In the genomic region with DNA sequence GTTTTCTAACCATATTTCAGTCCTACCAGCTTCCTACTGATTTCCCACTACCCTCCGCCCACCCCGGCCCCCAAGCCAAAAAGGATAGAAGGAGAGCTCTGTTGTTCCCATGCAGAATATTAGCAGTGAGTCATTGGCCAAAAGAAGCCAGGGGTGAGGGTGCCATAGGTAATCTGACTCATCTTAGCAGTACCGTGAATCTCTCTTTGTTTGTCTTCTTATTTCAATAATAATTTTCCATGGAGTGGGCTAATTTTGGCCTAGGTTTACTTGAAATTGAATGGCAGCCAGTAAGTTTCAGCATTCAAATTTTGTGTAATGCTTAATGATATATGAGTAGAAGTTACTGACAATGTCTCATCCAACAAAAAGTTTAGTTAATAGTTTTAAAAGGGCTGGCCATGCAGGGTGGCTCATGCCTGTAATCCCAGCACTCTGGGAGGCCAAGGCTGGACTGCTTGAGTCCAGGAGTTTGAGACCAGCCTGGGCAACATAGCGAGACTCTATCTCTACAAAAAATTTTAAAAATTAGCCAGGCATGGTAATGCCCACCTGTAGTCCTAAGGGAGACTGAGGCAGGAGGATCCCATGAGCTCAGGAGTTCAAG, we compare ENCODE assay signal across 13 cellular contexts.
DNase-seq lines count a peak whose midpoint lies in the region; ATAC-seq, FAIRE-seq and TF ChIP-seq lines count a peak whose summit lies in the region.
"Had no signal": no experiment of that assay in that cellular context is flagged by ENCODE, and none has a peak within 500 bp of the region (broad histone marks: within the 10 kb centered on the region; RNA-seq: fewer than 3 reads in every experiment).

No MANE protein-coding gene starts in this region.

- peaks cover 33% of the 10 kb centered on the region for H3K4me1 Mint-ChIP-seq in MCF 10A (ENCODE audit: insufficient read depth, unreplicated experiment)
- H3K4me1 Mint-ChIP-seq in Calu3 (ENCODE audit: low read depth, unreplicated experiment): peaks cover 8% of the 10 kb centered on the region

- H3K4me1 ChIP-seq in ACC112 (ENCODE audit: control insufficient read depth, insufficient read depth, low read length, unreplicated experiment): peaks cover 70% of the 10 kb centered on the region
- peaks cover 4 to 88% of the 10 kb centered on the region in 2 donors for H3K4me1 ChIP-seq in left lung

- H3K9me3 Mint-ChIP-seq in MCF 10A (ENCODE audit: unreplicated experiment): no peaks in the 10 kb centered on the region
- no peaks in the 10 kb centered on the region for H3K9me3 Mint-ChIP-seq in Calu3 (ENCODE audit: low read depth, unreplicated experiment)

- DNase-seq in MG63 (peak; percentile 78), MCF 10A (ENCODE audit: unreplicated experiment) (peak; percentile 96), left lung (no peak), GM12892 (ENCODE audit: insufficient read length) (no peak), Calu3 (no peak)
- DNase-seq: activated T-cell treated with anti-CD3 and anti-CD28 coated beads, Interleukin-2, amount 50 U/mL, for 1 hour; AML-193; MV-4-11; stimulated activated CD4-positive, alpha-beta T cell treated with anti-CD3 and anti-CD28 coated beads, Interleukin-15, amount 100 ng/mL, for 24 hours had no signal

- peaks cover 97% of the 10 kb centered on the region for H3K79me2 ChIP-seq in ACC112 (ENCODE audit: control insufficient read depth, insufficient read depth, low read length, unreplicated experiment)

- no peak overlapping the region for H2AFZ ChIP-seq in ACC112 (ENCODE audit: low read length, unreplicated experiment)

- CTCF ChIA-PET in MCF 10A (lab: Yijun Ruan, JAX) (interaction anchor here (0.7 to 1.0 kb wide), 3 partner anchors 16 to 227 kb away, joined by 3 read pairs; no protein-coding TSS in a partner anchor), Calu3 (lab: Charles Lee) (no interaction called here)

- BruUV-seq in MCF 10A (replicated peaks; lab: Mats Ljungman, UMichigan) (no TSS peak), Calu3 (replicated peaks; lab: Mats Ljungman, UMichigan) (no TSS peak)

- H3K36me3 Mint-ChIP-seq in MCF 10A (ENCODE audit: insufficient read depth, unreplicated experiment) (peaks cover 38% of the 10 kb centered on the region), Calu3 (ENCODE audit: insufficient read depth, unreplicated experiment) (no peaks in the 10 kb centered on the region)

- H3K9me3 ChIP-seq in MG63 (no peaks in the 10 kb centered on the region), left lung (no peaks in the 10 kb centered on the region)

- POLR2A ChIA-PET in MCF 10A (lab: Yijun Ruan, JAX): interaction anchor here (0.7 to 1.6 kb wide), 8 partner anchors 9 to 86 kb away, joined by 3 to 6 read pairs (median 4); no protein-coding TSS in a partner anchor

- H3K27me3 ChIP-seq in ACC112 (ENCODE audit: insufficient read depth, low read length) (no peaks in the 10 kb centered on the region), MG63 (no peaks in the 10 kb centered on the region), left lung (no peaks in the 10 kb centered on the region)

- ATAC-seq in left lung: peak; percentile 42
- ATAC-seq in HG03520 (IDR thresholded peaks at IDR 0.05; ENCODE audit: unreplicated experiment): no peak
- no peak for ATAC-seq in GM18520 (IDR thresholded peaks at IDR 0.05; ENCODE audit: unreplicated experiment)

- H3K4me3 ChIP-seq in ACC112 (ENCODE audit: low read depth, low read length): no peak overlapping the region
- no peak overlapping the region for H3K4me3 ChIP-seq in MG63
- no peak overlapping the region for H3K4me3 ChIP-seq in left lung

- TF ChIP-seq CTCF in MCF 10A (IDR thresholded peaks at IDR 0.05; ENCODE audit: unreplicated experiment) (no peak), left lung (IDR thresholded peaks at IDR 0.05) (no peak), Calu3 (IDR thresholded peaks at IDR 0.05; ENCODE audit: unreplicated experiment) (no peak)

- FAIRE-seq in GM12892 (lab: Jason Lieb, UNC): no peak
- FAIRE-seq: G401.6 had no signal

- H3K27me3 Mint-ChIP-seq in MCF 10A (ENCODE audit: insufficient read depth, unreplicated experiment) (no peaks in the 10 kb centered on the region), Calu3 (ENCODE audit: unreplicated experiment) (no peaks in the 10 kb centered on the region)

- H3K4me3 Mint-ChIP-seq in MCF 10A (ENCODE audit: unreplicated experiment): no peak overlapping the region
- no peak overlapping the region for H3K4me3 Mint-ChIP-seq in Calu3 (ENCODE audit: low read depth, unreplicated experiment)

- H3K27ac Mint-ChIP-seq in MCF 10A (ENCODE audit: low read depth, unreplicated experiment) (peak overlapping the region; percentile 78), Calu3 (ENCODE audit: unreplicated experiment) (no peak overlapping the region)

- H3K36me3 ChIP-seq in ACC112 (ENCODE audit: insufficient read depth, low read length): peaks cover 26% of the 10 kb centered on the region
- peaks cover 41% of the 10 kb centered on the region for H3K36me3 ChIP-seq in MG63
- H3K36me3 ChIP-seq in left lung: peaks cover 0 to 27% of the 10 kb centered on the region in 2 donors

- H3K27ac ChIP-seq in ACC112 (ENCODE audit: low read depth, low read length): peak overlapping the region; percentile 89
- H3K27ac ChIP-seq in left lung: peak overlapping the region in 1 of 2 donors; percentile 39

- intact Hi-C loops in MCF 10A (cut with micrococcal nuclease): no loop called here
- intact Hi-C loops in left lung (cut with DNase I): no loop called here
- intact Hi-C loops in Calu3 (cut with micrococcal nuclease; ENCODE audit: unreplicated experiment): no loop called here

- TF ChIP-seq POLR2A in GM12892 (IDR thresholded peaks at IDR 0.05; ENCODE audit: low read depth, low read length): no peak

Comparison
In these comparisons a context has a peak if more than half of its experiments do, and no peak if none do; other contexts are left out.
1. DNase-seq: peak in MG63 (single experiment) and MCF 10A (single experiment); none in left lung (0 of 2), GM12892 (single experiment) and Calu3 (single experiment).